27 cellular contexts compared by ENCODE assay signal in genomic region chr3:8762607-8763377, GRCh38. TPM values are rescaled to one million over a fixed set of nuclear protein-coding genes. Genes with fewer than 3 reads are reported as not detected.
"Had no signal": no experiment of that assay in that cellular context is flagged by ENCODE, and none has a peak within 500 bp of the region (broad histone marks: within the 10 kb centered on the region; RNA-seq: fewer than 3 reads in every experiment).

No MANE protein-coding gene starts in this region.

- DNase-seq: activated CD4-positive, alpha-beta T cell treated with anti-CD3 and anti-CD28 coated beads for 4 hours; activated CD4-positive, alpha-beta T cell treated with anti-CD3 and anti-CD28 coated beads, Interleukin-2, amount 50 U/mL, for 48 hours; activated CD4-positive, CD25-positive, alpha-beta regulatory T cell; activated CD8-positive, alpha-beta memory T cell treated with anti-CD3 and anti-CD28 coated beads, Interleukin-2, amount 50 U/mL, for 48 hours; activated naive CD4-positive, alpha-beta T cell treated with anti-CD3 and anti-CD28 coated beads for 36 hours; activated naive CD8-positive, alpha-beta T cell treated with anti-CD3 and anti-CD28 coated beads, Interleukin-2, amount 10 ng/mL, durations not matched to agents 7 days and 5 days; activated T-cell treated with anti-CD3 and anti-CD28 coated beads, Interleukin-2, amount 50 U/mL, for 48 hours; amniotic stem cell; cerebellar nuclear complex; heart left ventricle; left colon; mesenchymal stem cell; nephron progenitor cell; nucleus accumbens; stimulated activated CD4-positive, alpha-beta T cell treated with anti-CD3 and anti-CD28 coated beads, Interleukin-12 subunit alpha, Interleukin-12 subunit beta, amount 100 ng/mL, for 4 hours; stimulated activated CD4-positive, alpha-beta T cell treated with anti-CD3 and anti-CD28 coated beads, Interleukin-4, amount 100 ng/mL, for 4 hours; stimulated activated naive CD8-positive, alpha-beta T cell treated with anti-CD3 and anti-CD28 coated beads, Interleukin-15, Interleukin-2, amounts not matched to agents 100 U/mL and 50 U/mL, for 24 hours; T-helper 17 cell; thyroid gland had no signal

- FAIRE-seq: keratinocyte had no signal

- H3K9me3 ChIP-seq: heart left ventricle, thyroid gland had no signal

- H3K27me3 ChIP-seq: thyroid gland had no signal

- H3K4me3 ChIP-seq: coronary artery, heart left ventricle, thyroid gland had no signal

- H3K36me3 ChIP-seq: heart left ventricle, thyroid gland had no signal

- H3K27ac ChIP-seq: coronary artery, epithelial cell of prostate, heart left ventricle, thyroid gland had no signal

- ATAC-seq: heart left ventricle; left colon; stimulated activated naive CD8-positive, alpha-beta T cell treated with anti-CD3 and anti-CD28 coated beads, Interleukin-15, Interleukin-2, amounts not matched to agents 100 U/mL and 50 U/mL, for 24 hours; T-helper 17 cell had no signal

RNA-seq across cellular contexts. Expression of gene CAV3, which starts 29.2 kb away (rescaled TPM):
- total RNA-seq: activated CD8-positive, alpha-beta memory T cell treated with anti-CD3 and anti-CD28 coated beads for 36 hours; activated naive CD4-positive, alpha-beta T cell treated with anti-CD3 and anti-CD28 coated beads for 36 hours; activated naive CD8-positive, alpha-beta T cell treated with anti-CD3 and anti-CD28 coated beads, Interleukin-2, amount 10 ng/mL, durations not matched to agents 7 days and 5 days; left colon; mononuclear cell; progenitor cell of endocrine pancreas; subcutaneous adipose tissue; T-helper 17 cell; thyroid gland; ureter had no signal
- polyA plus RNA-seq: keratinocyte had no signal
